Comparison of ENCODE assay signal across 23 cellular contexts in genomic region chr16:79468236-79468635, GRCh38.
DNase-seq lines count a peak whose midpoint lies in the region; ATAC-seq, FAIRE-seq and TF ChIP-seq lines count a peak whose summit lies in the region.
"Had no signal": no experiment of that assay in that cellular context is flagged by ENCODE, and none has a peak within 500 bp of the region (broad histone marks: within the 10 kb centered on the region; RNA-seq: fewer than 3 reads in every experiment).

No MANE protein-coding gene starts in this region.

- H3K4me2 ChIP-seq in HepG2 (ENCODE audit: low read depth, low read length) (no peak overlapping the region), H1 (ENCODE audit: insufficient read depth in 1 of 2, low read depth in 2 of 2, low read length in 2 of 2) (no peak overlapping the region), neuronal stem cell (ENCODE audit: insufficient read depth, low read length, poor library complexity, severe bottlenecking) (no peak overlapping the region)

- H4K91ac ChIP-seq in H1 (replicated peaks; ENCODE audit: insufficient read length, low read length): no peak overlapping the region
- H4K91ac ChIP-seq in neuronal stem cell (ENCODE audit: low read depth, low read length, poor library complexity): no peak overlapping the region

- no peak overlapping the region for H2AFZ ChIP-seq in HepG2 (ENCODE audit: low read length)
- 0 out of 2 replicates have a peak overlapping the region, but pooled peaks have one; percentile 5 for H2AFZ ChIP-seq in H1 (ENCODE audit: low read length)
- no peak overlapping the region for H2AFZ ChIP-seq in neuronal stem cell (ENCODE audit: low read length)

- no peak overlapping the region for H3K14ac ChIP-seq in H1 (ENCODE audit: insufficient read length)
- peak overlapping the region; percentile 22 for H3K14ac ChIP-seq in neuronal stem cell (ENCODE audit: low read length)

- H4K8ac ChIP-seq in H1 (ENCODE audit: extremely low read depth, insufficient read depth, low read length): 0 out of 2 replicates have a peak overlapping the region, but pooled peaks have one; percentile 0
- no peak overlapping the region for H4K8ac ChIP-seq in neuronal stem cell (ENCODE audit: low read depth, low read length)

- no peak overlapping the region for H2BK15ac ChIP-seq in H1 (ENCODE audit: low read length)
- no peak overlapping the region for H2BK15ac ChIP-seq in neuronal stem cell (ENCODE audit: low read length)

- H3K79me1 ChIP-seq in H1 (ENCODE audit: low read depth, low read length) (no peaks in the 10 kb centered on the region), neuronal stem cell (ENCODE audit: low read depth, low read length) (no peaks in the 10 kb centered on the region)

- no peak for TF ChIP-seq RAD21 in HepG2 (CRISPR knock-in tag; IDR thresholded peaks at IDR 0.05)
- peak in 1 of 2 experiments; percentile 28; a peak in 1 of 4 replicates for TF ChIP-seq RAD21 in H1 (IDR thresholded peaks at IDR 0.05 in 1 of 2, conservative IDR thresholded peaks at IDR 0.05 in 1 of 2; ENCODE audit: low read depth in 2 of 2, low read length in 2 of 2)

- H2BK20ac ChIP-seq in H1 (ENCODE audit: low read length): no peak overlapping the region

- H3K18ac ChIP-seq in H1 (ENCODE audit: extremely low read depth, low read length) (no peak overlapping the region), neuronal stem cell (ENCODE audit: low read length) (peak overlapping the region; percentile 76)

- no peak overlapping the region for H2AK5ac ChIP-seq in H1 (ENCODE audit: low read depth, low read length)
- no peak overlapping the region for H2AK5ac ChIP-seq in neuronal stem cell (ENCODE audit: low read depth, low read length)

- no peak for DNase-seq in HepG2 (ENCODE audit: low spot score)
- DNase-seq in right lobe of liver: no peak
- DNase-seq in H1 (ENCODE audit: low read depth in 1 of 2, low spot score in 2 of 2): no peak
- DNase-seq in neuronal stem cell (ENCODE audit: low spot score): no peak
- DNase-seq in nucleus accumbens (lab: John Stamatoyannopoulos, UW): no peak
- DNase-seq in sigmoid colon: no peak
- DNase-seq: AML-193; CD4-positive, alpha-beta T cell; GF-D8; KG1; MG63; NCI-H2029; NCI-H2227 treated with DMSO at 0.1 percent for 48 hours; NCI-H526 treated with DMSO at 0.1 percent for 48 hours; Right ventricle myocardium superior; RPMI8226 had no signal

- H3K27me3 ChIP-seq in HepG2 (ENCODE audit: control insufficient read depth in 1 of 2, insufficient read depth in 2 of 2, low read length in 2 of 2) (no peaks in the 10 kb centered on the region), right lobe of liver (no peaks in the 10 kb centered on the region), H1 (replicated peaks in 1 of 4; ENCODE audit: control insufficient read depth in 3 of 4, extremely low read depth in 1 of 4, insufficient read depth in 3 of 4, low read length in 3 of 4) (no peaks in the 10 kb centered on the region), neuronal stem cell (ENCODE audit: control insufficient read depth in 3 of 3, insufficient read depth in 3 of 3, low read depth in 1 of 3, low read length in 3 of 3) (no peaks in the 10 kb centered on the region), sigmoid colon (no peaks in the 10 kb centered on the region)
- H3K27me3 ChIP-seq: BLaER1 treated with 17β-estradiol and CSF1 and Interleukin-3, amounts not matched to agents 10 nM and 100 nM; MG63; SJSA1 had no signal

- no peak overlapping the region for H4K5ac ChIP-seq in H1 (ENCODE audit: insufficient read length, low read depth, low read length)

- H3K4me3 ChIP-seq in HepG2 (replicated peaks in 1 of 3; ENCODE audit: insufficient read depth in 1 of 3, low read depth in 2 of 3, low read length in 3 of 3) (no peak overlapping the region), right lobe of liver (no peak overlapping the region), H1 (ENCODE audit: extremely low read depth in 1 of 4, insufficient read depth in 2 of 4, low read depth in 3 of 4, low read length in 4 of 4) (no peak overlapping the region), neuronal stem cell (ENCODE audit: low read length in 2 of 2) (no peak overlapping the region), sigmoid colon (no peak overlapping the region)
- H3K4me3 ChIP-seq: BLaER1 treated with 17β-estradiol and CSF1 and Interleukin-3, amounts not matched to agents 10 nM and 100 nM; MG63; SJSA1 had no signal

- H4K20me1 ChIP-seq in HepG2 (ENCODE audit: insufficient read depth, low read length): no peaks in the 10 kb centered on the region
- no peaks in the 10 kb centered on the region for H4K20me1 ChIP-seq in H1 (replicated peaks in 1 of 2; ENCODE audit: control insufficient read depth in 1 of 2, insufficient read depth in 2 of 2, low read length in 2 of 2)
- H4K20me1 ChIP-seq: BLaER1 treated with 17β-estradiol and CSF1 and Interleukin-3, amounts not matched to agents 10 nM and 100 nM had no signal

- H3K23me2 ChIP-seq in H1 (ENCODE audit: low read depth, low read length): no peaks in the 10 kb centered on the region

- TF ChIP-seq CTCF in HepG2 (CRISPR knock-in tag; IDR thresholded peaks at IDR 0.05): no peak
- TF ChIP-seq CTCF in right lobe of liver (IDR thresholded peaks at IDR 0.05): no peak
- TF ChIP-seq CTCF in H1 (IDR thresholded peaks at IDR 0.05; ENCODE audit: control extremely low read depth in 1 of 3, insufficient read depth in 1 of 3, low read depth in 1 of 3, low read length in 3 of 3): no peak
- no peak for TF ChIP-seq CTCF in sigmoid colon (IDR thresholded peaks at IDR 0.05)

- H3K9me3 ChIP-seq in HepG2 (ENCODE audit: low read length) (no peaks in the 10 kb centered on the region), right lobe of liver (no peaks in the 10 kb centered on the region), H1 (ENCODE audit: insufficient read depth in 2 of 2, low read depth in 1 of 2, low read length in 1 of 2) (no peaks in the 10 kb centered on the region), neuronal stem cell (replicated peaks in 1 of 2; ENCODE audit: control insufficient read depth in 2 of 2, insufficient read depth in 1 of 2, low read depth in 1 of 2, low read length in 2 of 2) (no peaks in the 10 kb centered on the region), sigmoid colon (peaks cover 0 to 3% (median 0%) of the 10 kb centered on the region in 4 donors)
- H3K9me3 ChIP-seq: MG63, SJSA1 had no signal

- in situ Hi-C loops in HepG2 (cut with HindIII; ENCODE audit: extremely low pct_ligation_motif_present, low pct_unique_long_range_greater_than_20kb): no loop called here

- no TSS peak for BruUV-seq in HepG2 (replicated peaks; lab: Mats Ljungman, UMichigan)

- 0% methylated on average over 1 of the region's 7 CpGs for WGBS in HepG2 (ENCODE audit: low lambda C conversion rate)
- WGBS in right lobe of liver (ENCODE audit: insufficient coverage, low coverage, low lambda C conversion rate, missing lambda C conversion rate): 27% methylated on average over 3 of the region's 7 CpGs
- WGBS in H1 (ENCODE audit: extremely low coverage in 1 of 2, insufficient coverage in 1 of 2, insufficient read length in 1 of 2, insufficient replicate concordance in 2 of 2, low coverage in 1 of 2, low lambda C conversion rate in 2 of 2, missing lambda C conversion rate in 1 of 2), 2 experiments: 87% methylated on average over 7 of the region's 7 CpGs; no CpG with 5 or more reads in 1 of the 2 experiments
- no CpG with 5 or more reads among the region's 7 CpGs for WGBS in neuronal stem cell (ENCODE audit: extremely low coverage in 2 of 2, insufficient read length in 2 of 2, insufficient replicate concordance in 1 of 2), 2 donors
- WGBS in sigmoid colon, 2 donors: 55 to 81% methylated on average over 7 of the region's 7 CpGs

- intact Hi-C loops in HepG2 (cut with micrococcal nuclease; ENCODE audit: unreplicated experiment): no loop called here
- intact Hi-C loops in right lobe of liver (cut with DNase I): no loop called here
- intact Hi-C loops in sigmoid colon (cut with DNase I): no loop called here

- H3K36me3 ChIP-seq in HepG2 (replicated peaks in 1 of 2; ENCODE audit: control insufficient read depth in 1 of 2, insufficient read depth in 2 of 2, low read length in 2 of 2) (no peaks in the 10 kb centered on the region), right lobe of liver (no peaks in the 10 kb centered on the region), H1 (ENCODE audit: control insufficient read depth in 2 of 4, insufficient read depth in 4 of 4, low read length in 3 of 4) (no peaks in the 10 kb centered on the region), neuronal stem cell (replicated peaks in 1 of 2; ENCODE audit: control insufficient read depth in 2 of 2, insufficient read depth in 2 of 2, low read length in 2 of 2) (no peaks in the 10 kb centered on the region), sigmoid colon (no peaks in the 10 kb centered on the region)
- H3K36me3 ChIP-seq: BLaER1 treated with 17β-estradiol and CSF1 and Interleukin-3, amounts not matched to agents 10 nM and 100 nM; MG63; SJSA1 had no signal

- H3K27ac ChIP-seq in HepG2 (ENCODE audit: extremely low read length, insufficient read depth, low read length) (no peak overlapping the region), right lobe of liver (no peak overlapping the region), H1 (ENCODE audit: low read depth, low read length) (no peak overlapping the region), neuronal stem cell (replicated peaks; ENCODE audit: low read length) (no peak overlapping the region), sigmoid colon (no peak overlapping the region)
- H3K27ac ChIP-seq: BLaER1 treated with 17β-estradiol and CSF1 and Interleukin-3, amounts not matched to agents 10 nM and 100 nM; SJSA1 had no signal

- H3K9ac ChIP-seq in HepG2 (ENCODE audit: insufficient read depth, low read depth, low read length): no peak overlapping the region
- H3K9ac ChIP-seq in H1 (replicated peaks in 1 of 4; ENCODE audit: extremely low read depth in 1 of 4, low read depth in 3 of 4, low read length in 3 of 4): no peak overlapping the region
- no peak overlapping the region for H3K9ac ChIP-seq in neuronal stem cell (ENCODE audit: low read depth, low read length, poor library complexity)
- H3K9ac ChIP-seq: BLaER1 treated with 17β-estradiol and CSF1 and Interleukin-3, amounts not matched to agents 10 nM and 100 nM had no signal

- H3K56ac ChIP-seq in H1 (replicated peaks; ENCODE audit: insufficient read length, low read depth, low read length): no peak overlapping the region

- FAIRE-seq in HepG2 (lab: Jason Lieb, UNC) (no peak), H1 (lab: Jason Lieb, UNC) (no peak)
- FAIRE-seq: D721Med, GM12891, H54, HTR-8/SVneo had no signal

- H3K4ac ChIP-seq in H1 (replicated peaks; ENCODE audit: insufficient read length, low read depth, low read length): no peak overlapping the region
- no peak overlapping the region for H3K4ac ChIP-seq in neuronal stem cell (ENCODE audit: low read length)

- H3K4me1 ChIP-seq in HepG2 (ENCODE audit: insufficient read depth, low read length) (no peaks in the 10 kb centered on the region), right lobe of liver (no peaks in the 10 kb centered on the region), H1 (replicated peaks in 1 of 4; ENCODE audit: control insufficient read depth in 3 of 4, insufficient read depth in 4 of 4, low read length in 3 of 4) (no peaks in the 10 kb centered on the region), neuronal stem cell (ENCODE audit: control insufficient read depth in 2 of 2, insufficient read depth in 1 of 2, low read depth in 1 of 2, low read length in 2 of 2) (no peaks in the 10 kb centered on the region), sigmoid colon (no peaks in the 10 kb centered on the region)
- H3K4me1 ChIP-seq: SJSA1 had no signal

- H3K79me2 ChIP-seq in HepG2 (ENCODE audit: insufficient read depth, low read length) (no peaks in the 10 kb centered on the region), H1 (ENCODE audit: control insufficient read depth in 1 of 2, insufficient read depth in 2 of 2, low read length in 2 of 2) (no peaks in the 10 kb centered on the region)

- TF ChIP-seq POLR2A in HepG2 (IDR thresholded peaks at IDR 0.05; ENCODE audit: insufficient read depth in 1 of 2, low read depth in 2 of 2, low read length in 2 of 2) (no peak), right lobe of liver (IDR thresholded peaks at IDR 0.05) (no peak), H1 (IDR thresholded peaks at IDR 0.05; ENCODE audit: control extremely low read depth in 1 of 2, low read depth in 2 of 2, low read length in 2 of 2) (no peak), sigmoid colon (IDR thresholded peaks at IDR 0.05) (no peak)

- H3K23ac ChIP-seq in H1 (ENCODE audit: insufficient read length) (no peak overlapping the region), neuronal stem cell (ENCODE audit: low read depth, low read length, poor library complexity) (peak overlapping the region; percentile 47)

- H2BK120ac ChIP-seq in H1 (replicated peaks; ENCODE audit: low read depth, low read length) (no peak overlapping the region), neuronal stem cell (ENCODE audit: low read depth, low read length) (no peak overlapping the region)

- ATAC-seq in HepG2 (no peak; the same call in 2 of the 3 replicates), right lobe of liver (no peak), GM19328 (IDR thresholded peaks at IDR 0.05; ENCODE audit: unreplicated experiment) (no peak)

- CTCF ChIA-PET in HepG2 (lab: Yijun Ruan, JAX; ENCODE audit: low intra/inter-chr PET ratio, low total read pairs): no interaction called here
- CTCF ChIA-PET in H1 (lab: Charles Lee; ENCODE audit: partially characterized antibody): interaction anchor here (0.5 kb wide), 1 partner anchor 77 kb away, joined by 3 read pairs; no protein-coding TSS in a partner anchor

- H2BK5ac ChIP-seq in H1 (ENCODE audit: low read depth, low read length) (no peak overlapping the region), neuronal stem cell (ENCODE audit: low read length) (no peak overlapping the region)

- H2BK12ac ChIP-seq in H1 (ENCODE audit: low read depth, low read length) (no peak overlapping the region), neuronal stem cell (ENCODE audit: low read length) (no peak overlapping the region)

- TF ChIP-seq EP300 in HepG2 (IDR thresholded peaks at IDR 0.05; ENCODE audit: low read depth in 2 of 2, low read length in 2 of 2): no peak
- TF ChIP-seq EP300 in HepG2 (CRISPR knock-in tag; IDR thresholded peaks at IDR 0.05; ENCODE audit: borderline replicate concordance): no peak
- no peak for TF ChIP-seq EP300 in H1 (IDR thresholded peaks at IDR 0.05; ENCODE audit: borderline replicate concordance in 1 of 2, low read depth in 2 of 2, low read length in 2 of 2)
- no peak for TF ChIP-seq EP300 in sigmoid colon (IDR thresholded peaks at IDR 0.05)

- POLR2A ChIA-PET in HepG2 (lab: Yijun Ruan, JAX): no interaction called here
- POLR2A ChIA-PET in H1 (lab: Charles Lee; ENCODE audit: partially characterized antibody): no interaction called here

Comparison
In these comparisons a context has a peak if more than half of its experiments do, and no peak if none do; other contexts are left out.
1. Of the 41 proteins assayed by ChIP-seq in both HepG2 and H1: peak only in HepG2: none; only in H1: none; in both: MAFK; in neither: 39; mixed calls (peak in some experiments, not most) for 1.